In genomic region chr20:22684072-22684762, GRCh38 we compare ENCODE assay signal across 8 cellular contexts.
A peak's percentile ranks its signal among the peaks of the same experiment; 100 is the strongest.
DNase-seq lines count a peak whose midpoint lies in the region; ATAC-seq and TF ChIP-seq lines count a peak whose summit lies in the region.

No MANE protein-coding gene starts in this region.

- ATAC-seq in GM18511 (IDR thresholded peaks at IDR 0.05; ENCODE audit: unreplicated experiment) (peak; percentile 90), HG03066 (IDR thresholded peaks at IDR 0.05; ENCODE audit: low read depth, unreplicated experiment) (peak; percentile 70)

- H3K4me3 Mint-ChIP-seq in CD14-positive monocyte: no peak overlapping the region
- H3K4me3 Mint-ChIP-seq in activated naive CD8-positive, alpha-beta T cell treated with anti-CD3 and anti-CD28 coated beads for 36 hours: no peak overlapping the region
- no peak overlapping the region for H3K4me3 Mint-ChIP-seq in progenitor cell of endocrine pancreas (ENCODE audit: low read depth)
- H3K4me3 Mint-ChIP-seq in activated T-helper 2 cell treated with anti-CD3 and anti-CD28 coated beads, Interferon-gamma antibody, Interleukin-2, Interleukin-4, amounts not matched to agents 10 μg/mL and 5 μg/mL and 100 μg/mL, durations not matched to agents 14 hours and 24 hours and 36 hours (ENCODE audit: low read depth): no peak overlapping the region

- H3K27me3 Mint-ChIP-seq in CD14-positive monocyte (ENCODE audit: low read depth in 3 of 3) (peaks cover 0 to 5% (median 2%) of the 10 kb centered on the region in 3 donors), progenitor cell of endocrine pancreas (peaks cover 5% of the 10 kb centered on the region)
- peaks cover 15% of the 10 kb centered on the region for H3K27me3 Mint-ChIP-seq in activated naive CD8-positive, alpha-beta T cell treated with anti-CD3 and anti-CD28 coated beads for 36 hours
- H3K27me3 Mint-ChIP-seq in activated T-helper 2 cell treated with anti-CD3 and anti-CD28 coated beads, Interferon-gamma antibody, Interleukin-2, Interleukin-4, amounts not matched to agents 10 μg/mL and 5 μg/mL and 100 μg/mL, durations not matched to agents 14 hours and 24 hours and 36 hours (ENCODE audit: low read depth): no peaks in the 10 kb centered on the region

- H3K9me3 Mint-ChIP-seq in CD14-positive monocyte (peaks cover 0 to 3% (median 0%) of the 10 kb centered on the region in 7 donors), progenitor cell of endocrine pancreas (ENCODE audit: low read depth) (peaks cover 3% of the 10 kb centered on the region)
- no peaks in the 10 kb centered on the region for H3K9me3 Mint-ChIP-seq in activated naive CD8-positive, alpha-beta T cell treated with anti-CD3 and anti-CD28 coated beads for 36 hours
- H3K9me3 Mint-ChIP-seq in activated T-helper 2 cell treated with anti-CD3 and anti-CD28 coated beads, Interferon-gamma antibody, Interleukin-2, Interleukin-4, amounts not matched to agents 10 μg/mL and 5 μg/mL and 100 μg/mL, durations not matched to agents 14 hours and 24 hours and 36 hours: no peaks in the 10 kb centered on the region

- intact Hi-C loops in CD14-positive monocyte (cut with micrococcal nuclease): loop anchor here (5.0 to 10.0 kb wide), 2 partner anchors 352 to 561 kb away; no protein-coding TSS in a partner anchor
- intact Hi-C loops in cardiac septum (cut with DNase I): loop anchor here (1.0 to 5.0 kb wide), 2 partner anchors 232 to 345 kb away; no protein-coding TSS in a partner anchor
- intact Hi-C loops in activated T-helper 2 cell treated with anti-CD3 and anti-CD28 coated beads, Interferon-gamma antibody, Interleukin-2, Interleukin-4, amounts not matched to agents 10 μg/mL and 5 μg/mL and 100 μg/mL, durations not matched to agents 14 hours and 24 hours and 36 hours (cut with micrococcal nuclease): loop anchor here (2.0 kb wide), 1 partner anchor 345 kb away; no protein-coding TSS in a partner anchor

- DNase-seq in CD14-positive monocyte (ENCODE audit: low spot score) (peak; percentile 61), NCI-H345 treated with DMSO at 0.1 percent for 48 hours (lab: John Stamatoyannopoulos, UW; ENCODE audit: unreplicated experiment) (peak; percentile 82), cardiac septum (ENCODE audit: low spot score) (peak; percentile 79), progenitor cell of endocrine pancreas (ENCODE audit: low spot score, unreplicated experiment) (peak; percentile 64)
- DNase-seq in activated naive CD8-positive, alpha-beta T cell treated with anti-CD3 and anti-CD28 coated beads for 36 hours: peak; percentile 11
- DNase-seq in activated T-helper 2 cell treated with anti-CD3 and anti-CD28 coated beads, Interferon-gamma antibody, Interleukin-2, Interleukin-4, amounts not matched to agents 10 μg/mL and 5 μg/mL and 100 μg/mL, durations not matched to agents 14 hours and 24 hours and 36 hours (ENCODE audit: low spot score): no peak

- TF ChIP-seq CTCF in CD14-positive monocyte (IDR thresholded peaks at IDR 0.05) (peak; percentile 82), progenitor cell of endocrine pancreas (IDR thresholded peaks at IDR 0.05; ENCODE audit: unreplicated experiment) (peak; percentile 95)

- H3K27ac Mint-ChIP-seq in CD14-positive monocyte: no peak overlapping the region
- H3K27ac Mint-ChIP-seq in activated naive CD8-positive, alpha-beta T cell treated with anti-CD3 and anti-CD28 coated beads for 36 hours: no peak overlapping the region
- H3K27ac Mint-ChIP-seq in progenitor cell of endocrine pancreas: no peak overlapping the region
- H3K27ac Mint-ChIP-seq in activated T-helper 2 cell treated with anti-CD3 and anti-CD28 coated beads, Interferon-gamma antibody, Interleukin-2, Interleukin-4, amounts not matched to agents 10 μg/mL and 5 μg/mL and 100 μg/mL, durations not matched to agents 14 hours and 24 hours and 36 hours: no peak overlapping the region

- H3K4me1 Mint-ChIP-seq in CD14-positive monocyte: peaks cover 40% of the 10 kb centered on the region
- peaks cover 1% of the 10 kb centered on the region for H3K4me1 Mint-ChIP-seq in activated naive CD8-positive, alpha-beta T cell treated with anti-CD3 and anti-CD28 coated beads for 36 hours
- H3K4me1 Mint-ChIP-seq in progenitor cell of endocrine pancreas (ENCODE audit: low read depth): peaks cover 32% of the 10 kb centered on the region
- no peaks in the 10 kb centered on the region for H3K4me1 Mint-ChIP-seq in activated T-helper 2 cell treated with anti-CD3 and anti-CD28 coated beads, Interferon-gamma antibody, Interleukin-2, Interleukin-4, amounts not matched to agents 10 μg/mL and 5 μg/mL and 100 μg/mL, durations not matched to agents 14 hours and 24 hours and 36 hours (ENCODE audit: low read depth)

- H3K36me3 Mint-ChIP-seq in CD14-positive monocyte: peaks cover 0 to 3% of the 10 kb centered on the region in 2 donors
- H3K36me3 Mint-ChIP-seq in activated naive CD8-positive, alpha-beta T cell treated with anti-CD3 and anti-CD28 coated beads for 36 hours: no peaks in the 10 kb centered on the region
- H3K36me3 Mint-ChIP-seq in progenitor cell of endocrine pancreas (ENCODE audit: insufficient read depth): no peaks in the 10 kb centered on the region
- H3K36me3 Mint-ChIP-seq in activated T-helper 2 cell treated with anti-CD3 and anti-CD28 coated beads, Interferon-gamma antibody, Interleukin-2, Interleukin-4, amounts not matched to agents 10 μg/mL and 5 μg/mL and 100 μg/mL, durations not matched to agents 14 hours and 24 hours and 36 hours (ENCODE audit: low read depth): no peaks in the 10 kb centered on the region
